Comparison of ENCODE assay signal across 23 cellular contexts in the genomic region with DNA sequence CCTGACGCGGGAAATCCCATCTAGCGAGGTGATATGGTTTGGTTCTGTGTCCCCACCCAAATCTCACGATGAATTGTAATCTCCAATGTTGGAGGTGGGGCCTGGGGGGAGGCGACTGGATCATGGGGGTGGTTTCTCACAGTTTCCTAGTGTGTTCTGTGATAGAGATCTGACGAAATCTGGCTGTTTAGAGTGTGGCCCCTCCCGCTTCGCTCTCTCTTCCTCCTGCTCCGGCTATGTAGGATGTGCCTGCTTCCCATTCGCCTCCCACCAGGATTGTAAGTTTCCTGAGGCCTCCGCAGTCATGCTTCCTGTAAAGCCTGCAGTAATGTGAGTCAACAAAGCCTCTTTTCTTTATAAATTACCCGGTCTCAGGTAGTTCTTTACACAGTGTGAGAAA.
"Had no signal": no experiment of that assay in that cellular context is flagged by ENCODE, and none has a peak within 500 bp of the region (broad histone marks: within the 10 kb centered on the region; RNA-seq: fewer than 3 reads in every experiment).

No MANE protein-coding gene starts in this region.

- ATAC-seq: activated CD8-positive, alpha-beta memory T cell treated with anti-CD3 and anti-CD28 coated beads, Interleukin-2, amount 10 ng/mL, durations not matched to agents 7 days and 5 days; activated CD8-positive, alpha-beta T cell treated with anti-CD3 and anti-CD28 coated beads for 36 hours; naive thymus-derived CD8-positive, alpha-beta T cell; T-helper 17 cell had no signal

- H3K9me3 Mint-ChIP-seq: activated CD4-positive, alpha-beta T cell treated with anti-CD3 and anti-CD28 coated beads, Interleukin-2, amount 10 ng/mL, durations not matched to agents 7 days and 5 days; activated CD8-positive, alpha-beta T cell treated with anti-CD3 and anti-CD28 coated beads for 36 hours; activated naive CD4-positive, alpha-beta T cell treated with anti-CD3 and anti-CD28 coated beads, Interleukin-2, amount 10 ng/mL, durations not matched to agents 7 days and 5 days; naive thymus-derived CD8-positive, alpha-beta T cell; neural progenitor cell had no signal

- H3K9me3 ChIP-seq: right atrium auricular region, thoracic aorta, upper lobe of left lung had no signal

- H3K4me3 Mint-ChIP-seq: activated CD4-positive, alpha-beta T cell treated with anti-CD3 and anti-CD28 coated beads, Interleukin-2, amount 10 ng/mL, durations not matched to agents 7 days and 5 days; activated CD8-positive, alpha-beta memory T cell treated with anti-CD3 and anti-CD28 coated beads, Interleukin-2, amount 10 ng/mL, durations not matched to agents 7 days and 5 days; activated CD8-positive, alpha-beta T cell treated with anti-CD3 and anti-CD28 coated beads for 36 hours; activated naive CD4-positive, alpha-beta T cell treated with anti-CD3 and anti-CD28 coated beads, Interleukin-2, amount 10 ng/mL, durations not matched to agents 7 days and 5 days; naive thymus-derived CD8-positive, alpha-beta T cell; neural progenitor cell; T-helper 17 cell had no signal

- DNase-seq: activated CD4-positive, alpha-beta T cell treated with anti-CD3 and anti-CD28 coated beads, Interleukin-2, amount 10 ng/mL, durations not matched to agents 7 days and 5 days; activated CD4-positive, CD25-positive, alpha-beta regulatory T cell treated with anti-CD3 and anti-CD28 coated beads, Interleukin-2, amount 50 U/mL, for 72 hours; activated CD8-positive, alpha-beta memory T cell treated with anti-CD3 and anti-CD28 coated beads, Interleukin-2, amount 10 ng/mL, durations not matched to agents 7 days and 5 days; activated CD8-positive, alpha-beta T cell treated with anti-CD3 and anti-CD28 coated beads for 36 hours; activated effector memory CD4-positive, alpha-beta T cell treated with anti-CD3 and anti-CD28 coated beads, Interleukin-2, amount 50 U/mL, for 16 hours; activated naive CD4-positive, alpha-beta T cell treated with anti-CD3 and anti-CD28 coated beads, Interleukin-2, amount 10 ng/mL, durations not matched to agents 7 days and 5 days; activated T-cell treated with anti-CD3 and anti-CD28 coated beads for 4 hours; amygdala; cerebellar nuclear complex; cortex of kidney; erythroblast; foreskin fibroblast; kidney; naive thymus-derived CD8-positive, alpha-beta T cell; spleen; stimulated activated CD4-positive, alpha-beta T cell treated with anti-CD3 and anti-CD28 coated beads, Interleukin-4, amount 100 ng/mL, for 1 hour; stimulated activated naive CD4-positive, alpha-beta T cell treated with Interleukin-2 at 50 U/mL for 16 hours; T-helper 17 cell; upper lobe of left lung had no signal

- H3K27ac Mint-ChIP-seq: activated CD4-positive, alpha-beta T cell treated with anti-CD3 and anti-CD28 coated beads, Interleukin-2, amount 10 ng/mL, durations not matched to agents 7 days and 5 days; activated CD8-positive, alpha-beta memory T cell treated with anti-CD3 and anti-CD28 coated beads, Interleukin-2, amount 10 ng/mL, durations not matched to agents 7 days and 5 days; activated CD8-positive, alpha-beta T cell treated with anti-CD3 and anti-CD28 coated beads for 36 hours; activated naive CD4-positive, alpha-beta T cell treated with anti-CD3 and anti-CD28 coated beads, Interleukin-2, amount 10 ng/mL, durations not matched to agents 7 days and 5 days; naive thymus-derived CD8-positive, alpha-beta T cell; neural progenitor cell; T-helper 17 cell had no signal

- H3K4me1 ChIP-seq: neural progenitor cell, right atrium auricular region, spleen, upper lobe of left lung had no signal

- H3K36me3 ChIP-seq: neural progenitor cell had no signal

- H3K4me3 ChIP-seq: lung, neural progenitor cell, right atrium auricular region, spleen, thoracic aorta, upper lobe of left lung had no signal

- H3K27ac ChIP-seq: neural progenitor cell, right atrium auricular region, spleen, thoracic aorta, upper lobe of left lung had no signal

- H3K9ac ChIP-seq: neural progenitor cell had no signal

- H3K27me3 ChIP-seq: neural progenitor cell, right atrium auricular region, spleen, upper lobe of left lung had no signal

- H3K36me3 Mint-ChIP-seq: activated CD8-positive, alpha-beta memory T cell treated with anti-CD3 and anti-CD28 coated beads, Interleukin-2, amount 10 ng/mL, durations not matched to agents 7 days and 5 days; activated naive CD4-positive, alpha-beta T cell treated with anti-CD3 and anti-CD28 coated beads, Interleukin-2, amount 10 ng/mL, durations not matched to agents 7 days and 5 days had no signal

- H3K4me1 Mint-ChIP-seq: activated CD4-positive, alpha-beta T cell treated with anti-CD3 and anti-CD28 coated beads, Interleukin-2, amount 10 ng/mL, durations not matched to agents 7 days and 5 days; activated naive CD4-positive, alpha-beta T cell treated with anti-CD3 and anti-CD28 coated beads, Interleukin-2, amount 10 ng/mL, durations not matched to agents 7 days and 5 days had no signal

- H3K27me3 Mint-ChIP-seq: activated CD4-positive, alpha-beta T cell treated with anti-CD3 and anti-CD28 coated beads, Interleukin-2, amount 10 ng/mL, durations not matched to agents 7 days and 5 days; activated CD8-positive, alpha-beta memory T cell treated with anti-CD3 and anti-CD28 coated beads, Interleukin-2, amount 10 ng/mL, durations not matched to agents 7 days and 5 days; activated CD8-positive, alpha-beta T cell treated with anti-CD3 and anti-CD28 coated beads for 36 hours; activated naive CD4-positive, alpha-beta T cell treated with anti-CD3 and anti-CD28 coated beads, Interleukin-2, amount 10 ng/mL, durations not matched to agents 7 days and 5 days; naive thymus-derived CD8-positive, alpha-beta T cell; T-helper 17 cell had no signal
